Comparison of ENCODE assay signal across 1 cellular context in the genomic region with DNA sequence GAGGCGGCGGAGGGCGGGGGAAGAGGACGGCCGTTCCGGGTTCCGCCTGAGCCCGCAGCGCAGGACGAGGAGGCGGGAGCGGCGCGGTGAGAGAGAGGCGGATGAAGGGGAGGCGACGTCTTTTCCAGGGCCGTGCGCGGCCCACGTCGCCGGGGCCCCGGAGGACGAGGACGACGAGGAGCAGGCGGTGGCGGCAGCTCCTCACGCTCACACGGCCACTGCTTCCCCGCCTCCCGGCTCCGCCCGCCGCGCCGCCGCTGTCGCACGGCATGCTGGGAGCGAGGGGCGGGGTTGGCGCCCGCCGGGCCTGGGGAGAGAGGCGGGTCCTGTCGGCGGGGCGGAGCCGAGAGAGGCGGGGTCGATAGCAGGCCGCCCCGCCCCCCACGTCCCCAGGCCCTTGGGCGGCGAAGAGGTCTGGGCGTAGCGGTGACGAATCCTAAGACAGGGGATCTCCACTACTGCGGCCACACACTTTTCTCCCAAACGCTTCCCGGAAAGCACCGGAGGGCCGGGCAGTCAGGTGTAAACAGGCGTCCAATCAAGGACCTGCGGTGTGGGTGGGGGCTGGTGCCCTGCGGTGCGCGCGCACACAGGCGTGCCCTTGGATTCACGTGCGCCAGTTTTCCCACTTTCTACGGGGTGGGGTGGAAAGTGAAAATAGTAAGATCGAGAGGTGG.
TF ChIP-seq lines count a peak whose summit lies in the region.

SMG1 (minus strand) TSS at position 220 of the 677 bp plus-strand sequence. CDS start 367 bp downstream, outside the sequence.

TF ChIP-seq in HepG2, 621 proteins besides CTCF, POLR2A, EP300 and RAD21 (continued from another document and continues in another):
- TF ChIP-seq, protein P1, sequence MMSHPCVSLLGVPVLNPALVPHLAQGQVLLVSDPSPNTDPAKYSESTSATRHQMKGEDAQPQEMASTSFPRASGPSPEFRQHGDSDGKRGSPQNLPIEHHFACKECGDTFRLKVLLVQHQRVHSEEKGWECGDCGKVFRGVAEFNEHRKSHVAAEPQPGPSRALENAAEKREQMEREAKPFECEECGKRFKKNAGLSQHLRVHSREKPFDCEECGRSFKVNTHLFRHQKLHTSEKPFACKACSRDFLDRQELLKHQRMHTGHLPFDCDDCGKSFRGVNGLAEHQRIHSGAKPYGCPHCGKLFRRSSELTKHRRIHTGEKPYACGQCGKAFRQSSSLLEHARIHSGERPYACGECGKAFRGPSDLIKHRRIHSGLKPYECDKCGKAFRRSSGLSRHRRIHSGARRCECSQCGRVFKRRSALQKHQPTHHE (CRISPR knock-in tag; IDR thresholded peaks at IDR 0.05; ENCODE audit: borderline replicate concordance) = peak; percentile 70; the same call in 1 of the 2 replicates
- TF ChIP-seq RBFOX2 (IDR thresholded peaks at IDR 0.05; ENCODE audit: low read depth, low read length) (peak; percentile 98), ZNF230 (CRISPR knock-in tag; IDR thresholded peaks at IDR 0.05) (0 out of 2 replicates have a peak, but pooled peaks have one; percentile 93), CCDC6 (CRISPR knock-in tag; IDR thresholded peaks at IDR 0.05) (peak; percentile 82; the same call in 1 of the 2 replicates), NR2F2 (IDR thresholded peaks at IDR 0.05; ENCODE audit: borderline replicate concordance, low read depth) (peak; percentile 63; the same call in 1 of the 2 replicates), ELF1 (CRISPR knock-in tag; IDR thresholded peaks at IDR 0.05) (peak; percentile 77), ZNF660 (CRISPR knock-in tag; IDR thresholded peaks at IDR 0.05; ENCODE audit: borderline replicate concordance, low read depth) (0 out of 2 replicates have a peak, but pooled peaks have one; percentile 78), SUZ12 (IDR thresholded peaks at IDR 0.05; ENCODE audit: low read depth, low read length) (peak; percentile 40; the same call in 1 of the 2 replicates), MED8 (CRISPR knock-in tag; IDR thresholded peaks at IDR 0.05; ENCODE audit: insufficient replicate concordance) (peak; percentile 94), DMAP1 (CRISPR knock-in tag; IDR thresholded peaks at IDR 0.05) (peak; percentile 94), SIX4 (CRISPR knock-in tag; IDR thresholded peaks at IDR 0.05) (peak; percentile 8; the same call in 1 of the 2 replicates), ZNF124 (CRISPR knock-in tag; IDR thresholded peaks at IDR 0.05) (peak; percentile 88), HNRNPL (IDR thresholded peaks at IDR 0.05; ENCODE audit: low read depth, low read length) (peak; percentile 86), ZFP90 (CRISPR knock-in tag; IDR thresholded peaks at IDR 0.05; ENCODE audit: borderline replicate concordance) (peak; percentile 80; the same call in 1 of the 2 replicates), SMYD3 (CRISPR knock-in tag; IDR thresholded peaks at IDR 0.05) (peak; percentile 98), MEIS2 (CRISPR knock-in tag; IDR thresholded peaks at IDR 0.05) (peak; percentile 62), ZSCAN5A (CRISPR knock-in tag; IDR thresholded peaks at IDR 0.05; ENCODE audit: borderline replicate concordance) (peak; percentile 95), ZSCAN31 (CRISPR knock-in tag; IDR thresholded peaks at IDR 0.05; ENCODE audit: low read depth) (peak; percentile 82), ZNF577 (CRISPR knock-in tag; IDR thresholded peaks at IDR 0.05; ENCODE audit: borderline replicate concordance, low read depth) (peak; percentile 41; the same call in 1 of the 2 replicates), PHF21A (CRISPR knock-in tag; IDR thresholded peaks at IDR 0.05) (peak; percentile 94), ZBTB21 (CRISPR knock-in tag; IDR thresholded peaks at IDR 0.05) (0 out of 2 replicates have a peak, but pooled peaks have one; percentile 20), FOSL2 (CRISPR knock-in tag; IDR thresholded peaks at IDR 0.05) (peak; percentile 62; the same call in 1 of the 2 replicates), EEA1 (CRISPR knock-in tag; IDR thresholded peaks at IDR 0.05; ENCODE audit: borderline replicate concordance) (peak; percentile 54; the same call in 1 of the 2 replicates), CENPT (CRISPR knock-in tag; IDR thresholded peaks at IDR 0.05; ENCODE audit: low read depth) (peak; percentile 73), AKAP8 (CRISPR knock-in tag; IDR thresholded peaks at IDR 0.05) (peak; percentile 75), ZNF274 (CRISPR knock-in tag; IDR thresholded peaks at IDR 0.05) (peak; percentile 90), SMAD3 (CRISPR knock-in tag; IDR thresholded peaks at IDR 0.05) (peak; percentile 81), ZNF501 (CRISPR knock-in tag; IDR thresholded peaks at IDR 0.05) (peak; percentile 89), ZFP91 (CRISPR knock-in tag; IDR thresholded peaks at IDR 0.05; ENCODE audit: borderline replicate concordance) (peak; percentile 92), GATAD1 (CRISPR knock-in tag; IDR thresholded peaks at IDR 0.05) (peak; percentile 66), ZNF34 (CRISPR knock-in tag; IDR thresholded peaks at IDR 0.05; ENCODE audit: borderline replicate concordance) (0 out of 2 replicates have a peak, but pooled peaks have one; percentile 68), FOXO1 (CRISPR knock-in tag; IDR thresholded peaks at IDR 0.05) (peak; percentile 74; the same call in 1 of the 2 replicates), ZMYM4 (CRISPR knock-in tag; IDR thresholded peaks at IDR 0.05) (peak; percentile 93), ZFYVE20 (CRISPR knock-in tag; IDR thresholded peaks at IDR 0.05; ENCODE audit: borderline replicate concordance, low read depth) (peak; percentile 67; the same call in 1 of the 2 replicates), ZNF703 (CRISPR knock-in tag; IDR thresholded peaks at IDR 0.05; ENCODE audit: borderline replicate concordance) (peak; percentile 94; the same call in 1 of the 2 replicates), FOXJ3 (CRISPR knock-in tag; IDR thresholded peaks at IDR 0.05; ENCODE audit: borderline replicate concordance) (peak; percentile 61; the same call in 1 of the 2 replicates)
- TF ChIP-seq, protein P2, sequence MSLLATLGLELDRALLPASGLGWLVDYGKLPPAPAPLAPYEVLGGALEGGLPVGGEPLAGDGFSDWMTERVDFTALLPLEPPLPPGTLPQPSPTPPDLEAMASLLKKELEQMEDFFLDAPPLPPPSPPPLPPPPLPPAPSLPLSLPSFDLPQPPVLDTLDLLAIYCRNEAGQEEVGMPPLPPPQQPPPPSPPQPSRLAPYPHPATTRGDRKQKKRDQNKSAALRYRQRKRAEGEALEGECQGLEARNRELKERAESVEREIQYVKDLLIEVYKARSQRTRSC (CRISPR knock-in tag; IDR thresholded peaks at IDR 0.05; ENCODE audit: low read depth) = peak; percentile 48
- TF ChIP-seq, protein P3, sequence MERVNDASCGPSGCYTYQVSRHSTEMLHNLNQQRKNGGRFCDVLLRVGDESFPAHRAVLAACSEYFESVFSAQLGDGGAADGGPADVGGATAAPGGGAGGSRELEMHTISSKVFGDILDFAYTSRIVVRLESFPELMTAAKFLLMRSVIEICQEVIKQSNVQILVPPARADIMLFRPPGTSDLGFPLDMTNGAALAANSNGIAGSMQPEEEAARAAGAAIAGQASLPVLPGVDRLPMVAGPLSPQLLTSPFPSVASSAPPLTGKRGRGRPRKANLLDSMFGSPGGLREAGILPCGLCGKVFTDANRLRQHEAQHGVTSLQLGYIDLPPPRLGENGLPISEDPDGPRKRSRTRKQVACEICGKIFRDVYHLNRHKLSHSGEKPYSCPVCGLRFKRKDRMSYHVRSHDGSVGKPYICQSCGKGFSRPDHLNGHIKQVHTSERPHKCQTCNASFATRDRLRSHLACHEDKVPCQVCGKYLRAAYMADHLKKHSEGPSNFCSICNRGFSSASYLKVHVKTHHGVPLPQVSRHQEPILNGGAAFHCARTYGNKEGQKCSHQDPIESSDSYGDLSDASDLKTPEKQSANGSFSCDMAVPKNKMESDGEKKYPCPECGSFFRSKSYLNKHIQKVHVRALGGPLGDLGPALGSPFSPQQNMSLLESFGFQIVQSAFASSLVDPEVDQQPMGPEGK (CRISPR knock-in tag; IDR thresholded peaks at IDR 0.05) = peak; percentile 91
- TF ChIP-seq, protein P4, sequence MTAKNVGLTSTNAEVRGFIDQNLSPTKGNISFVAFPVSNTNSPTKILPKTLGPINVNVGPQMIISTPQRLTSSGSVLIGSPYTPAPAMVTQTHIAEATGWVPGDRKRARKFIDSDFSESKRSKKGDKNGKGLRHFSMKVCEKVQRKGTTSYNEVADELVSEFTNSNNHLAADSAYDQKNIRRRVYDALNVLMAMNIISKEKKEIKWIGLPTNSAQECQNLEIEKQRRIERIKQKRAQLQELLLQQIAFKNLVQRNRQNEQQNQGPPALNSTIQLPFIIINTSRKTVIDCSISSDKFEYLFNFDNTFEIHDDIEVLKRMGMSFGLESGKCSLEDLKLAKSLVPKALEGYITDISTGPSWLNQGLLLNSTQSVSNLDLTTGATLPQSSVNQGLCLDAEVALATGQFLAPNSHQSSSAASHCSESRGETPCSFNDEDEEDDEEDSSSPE (CRISPR knock-in tag; IDR thresholded peaks at IDR 0.05) = peak; percentile 94
- TF ChIP-seq, protein P5, sequence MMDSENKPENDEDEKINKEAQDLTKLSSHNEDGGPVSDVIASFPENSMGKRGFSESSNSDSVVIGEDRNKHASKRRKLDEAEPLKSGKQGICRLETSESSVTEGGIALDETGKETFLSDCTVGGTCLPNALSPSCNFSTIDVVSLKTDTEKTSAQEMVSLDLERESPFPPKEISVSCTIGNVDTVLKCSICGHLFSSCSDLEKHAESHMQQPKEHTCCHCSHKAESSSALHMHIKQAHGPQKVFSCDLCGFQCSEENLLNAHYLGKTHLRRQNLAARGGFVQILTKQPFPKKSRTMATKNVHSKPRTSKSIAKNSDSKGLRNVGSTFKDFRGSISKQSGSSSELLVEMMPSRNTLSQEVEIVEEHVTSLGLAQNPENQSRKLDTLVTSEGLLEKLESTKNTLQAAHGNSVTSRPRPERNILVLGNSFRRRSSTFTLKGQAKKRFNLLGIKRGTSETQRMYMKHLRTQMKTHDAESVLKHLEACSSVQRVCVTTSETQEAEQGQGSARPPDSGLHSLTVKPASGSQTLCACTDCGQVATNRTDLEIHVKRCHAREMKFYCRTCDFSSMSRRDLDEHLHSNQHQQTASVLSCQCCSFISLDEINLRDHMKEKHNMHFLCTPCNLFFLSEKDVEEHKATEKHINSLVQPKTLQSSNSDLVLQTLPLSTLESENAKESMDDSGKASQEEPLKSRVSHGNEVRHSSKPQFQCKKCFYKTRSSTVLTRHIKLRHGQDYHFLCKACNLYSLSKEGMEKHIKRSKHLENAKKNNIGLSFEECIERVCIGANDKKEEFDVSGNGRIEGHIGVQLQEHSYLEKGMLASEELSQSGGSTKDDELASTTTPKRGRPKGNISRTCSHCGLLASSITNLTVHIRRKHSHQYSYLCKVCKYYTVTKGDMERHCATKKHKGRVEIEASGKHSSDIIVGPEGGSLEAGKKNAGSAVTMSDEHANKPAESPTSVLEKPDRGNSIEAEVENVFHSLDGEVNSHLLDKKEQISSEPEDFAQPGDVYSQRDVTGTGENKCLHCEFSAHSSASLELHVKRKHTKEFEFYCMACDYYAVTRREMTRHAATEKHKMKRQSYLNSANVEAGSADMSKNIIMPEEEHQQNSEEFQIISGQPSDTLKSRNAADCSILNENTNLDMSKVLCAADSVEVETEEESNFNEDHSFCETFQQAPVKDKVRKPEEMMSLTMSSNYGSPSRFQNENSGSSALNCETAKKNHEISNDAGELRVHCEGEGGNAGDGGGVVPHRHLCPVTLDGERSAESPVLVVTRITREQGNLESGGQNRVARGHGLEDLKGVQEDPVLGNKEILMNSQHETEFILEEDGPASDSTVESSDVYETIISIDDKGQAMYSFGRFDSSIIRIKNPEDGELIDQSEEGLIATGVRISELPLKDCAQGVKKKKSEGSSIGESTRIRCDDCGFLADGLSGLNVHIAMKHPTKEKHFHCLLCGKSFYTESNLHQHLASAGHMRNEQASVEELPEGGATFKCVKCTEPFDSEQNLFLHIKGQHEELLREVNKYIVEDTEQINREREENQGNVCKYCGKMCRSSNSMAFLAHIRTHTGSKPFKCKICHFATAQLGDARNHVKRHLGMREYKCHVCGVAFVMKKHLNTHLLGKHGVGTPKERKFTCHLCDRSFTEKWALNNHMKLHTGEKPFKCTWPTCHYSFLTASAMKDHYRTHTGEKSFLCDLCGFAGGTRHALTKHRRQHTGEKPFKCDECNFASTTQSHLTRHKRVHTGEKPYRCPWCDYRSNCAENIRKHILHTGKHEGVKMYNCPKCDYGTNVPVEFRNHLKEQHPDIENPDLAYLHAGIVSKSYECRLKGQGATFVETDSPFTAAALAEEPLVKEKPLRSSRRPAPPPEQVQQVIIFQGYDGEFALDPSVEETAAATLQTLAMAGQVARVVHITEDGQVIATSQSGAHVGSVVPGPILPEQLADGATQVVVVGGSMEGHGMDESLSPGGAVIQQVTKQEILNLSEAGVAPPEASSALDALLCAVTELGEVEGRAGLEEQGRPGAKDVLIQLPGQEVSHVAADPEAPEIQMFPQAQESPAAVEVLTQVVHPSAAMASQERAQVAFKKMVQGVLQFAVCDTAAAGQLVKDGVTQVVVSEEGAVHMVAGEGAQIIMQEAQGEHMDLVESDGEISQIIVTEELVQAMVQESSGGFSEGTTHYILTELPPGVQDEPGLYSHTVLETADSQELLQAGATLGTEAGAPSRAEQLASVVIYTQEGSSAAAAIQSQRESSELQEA (CRISPR knock-in tag; IDR thresholded peaks at IDR 0.05; ENCODE audit: not compliant biosample characterization) = peak; percentile 96
